Comparison of ENCODE assay signal across 16 cellular contexts in genomic region chrX:96244955-96245354, GRCh38.
DNase-seq lines count a peak whose midpoint lies in the region; ATAC-seq and TF ChIP-seq lines count a peak whose summit lies in the region.
"Had no signal": no experiment of that assay in that cellular context is flagged by ENCODE, and none has a peak within 500 bp of the region (broad histone marks: within the 10 kb centered on the region; RNA-seq: fewer than 3 reads in every experiment).

No MANE protein-coding gene starts in this region.

- peak in 2 of 8 donors; percentile 55 to 67 for ATAC-seq in heart right ventricle
- ATAC-seq in right cardiac atrium: no peak
- ATAC-seq in gastrocnemius medialis: no peak

- H3K27me3 ChIP-seq in heart right ventricle (no peaks in the 10 kb centered on the region), right cardiac atrium (ENCODE audit: control insufficient read depth, insufficient read depth) (no peaks in the 10 kb centered on the region), hepatocyte (no peaks in the 10 kb centered on the region), gastrocnemius medialis (no peaks in the 10 kb centered on the region)

- TF ChIP-seq CTCF in heart right ventricle (IDR thresholded peaks at IDR 0.05) (no peak), hepatocyte (IDR thresholded peaks at IDR 0.05; ENCODE audit: poor library complexity) (no peak), gastrocnemius medialis (IDR thresholded peaks at IDR 0.05 in 4 of 5, conservative IDR thresholded peaks at IDR 0.05 in 1 of 5) (no peak)

- intact Hi-C loops in heart right ventricle (cut with DNase I) (no loop called here), right cardiac atrium (cut with DNase I) (no loop called here), gastrocnemius medialis (cut with DNase I; ENCODE audit: low total_unique reads) (no loop called here)

- no peak for TF ChIP-seq POLR2A in gastrocnemius medialis (IDR thresholded peaks at IDR 0.05)

- H3K27ac ChIP-seq in heart right ventricle: peak overlapping the region in 6 of 10 donors; percentile 1 to 73 (median 43)
- no peak overlapping the region for H3K27ac ChIP-seq in right cardiac atrium (ENCODE audit: low read length)
- peak overlapping the region; percentile 9 for H3K27ac ChIP-seq in hepatocyte
- peak overlapping the region in 3 of 4 donors; percentile 4 to 43 (median 31) for H3K27ac ChIP-seq in gastrocnemius medialis

- WGBS in heart right ventricle, 2 donors: 36 to 38% methylated on average over 3 of the region's 3 CpGs
- 30% methylated on average over 3 of the region's 3 CpGs for WGBS in right cardiac atrium
- WGBS in hepatocyte (ENCODE audit: low lambda C conversion rate, missing lambda C conversion rate): 60% methylated on average over 3 of the region's 3 CpGs

- H3K9me3 ChIP-seq in heart right ventricle: no peaks in the 10 kb centered on the region
- H3K9me3 ChIP-seq in right cardiac atrium (ENCODE audit: control insufficient read depth, low read length): no peaks in the 10 kb centered on the region
- no peaks in the 10 kb centered on the region for H3K9me3 ChIP-seq in hepatocyte (ENCODE audit: low read depth)
- H3K9me3 ChIP-seq in gastrocnemius medialis: no peaks in the 10 kb centered on the region

- no peak overlapping the region for H3K4me3 ChIP-seq in heart right ventricle
- no peak overlapping the region for H3K4me3 ChIP-seq in right cardiac atrium (ENCODE audit: low read length)
- H3K4me3 ChIP-seq in hepatocyte: no peak overlapping the region
- H3K4me3 ChIP-seq in gastrocnemius medialis: no peak overlapping the region

- H3K4me1 ChIP-seq in heart right ventricle: peaks cover 0 to 5% (median 0%) of the 10 kb centered on the region in 9 donors
- no peaks in the 10 kb centered on the region for H3K4me1 ChIP-seq in right cardiac atrium (ENCODE audit: control insufficient read depth, insufficient read depth, low read length)
- H3K4me1 ChIP-seq in hepatocyte (ENCODE audit: insufficient read depth): peaks cover 7% of the 10 kb centered on the region
- H3K4me1 ChIP-seq in gastrocnemius medialis: no peaks in the 10 kb centered on the region

- in situ Hi-C loops in gastrocnemius medialis (cut with MboI; ENCODE audit: low sequenced_read_pairs in 4 of 4): no loop called here

- no peaks in the 10 kb centered on the region for H3K9me2 ChIP-seq in hepatocyte (replicated peaks; ENCODE audit: insufficient read depth)

- no peak overlapping the region for H3K4me2 ChIP-seq in hepatocyte

- no peaks in the 10 kb centered on the region for H3K79me2 ChIP-seq in hepatocyte

- H2AFZ ChIP-seq in hepatocyte: no peak overlapping the region

- no peaks in the 10 kb centered on the region for H4K20me1 ChIP-seq in hepatocyte (ENCODE audit: insufficient read depth, poor library complexity, severe bottlenecking)

- no peak for DNase-seq in heart right ventricle
- DNase-seq in right cardiac atrium: no peak
- DNase-seq in SHP77 treated with DMSO at 0.1 percent for 48 hours (lab: John Stamatoyannopoulos, UW): peak; percentile 8
- DNase-seq in hepatocyte (ENCODE audit: low spot score): no peak
- DNase-seq in gastrocnemius medialis: no peak
- no peak for DNase-seq in NCI-H510A (lab: John Stamatoyannopoulos, UW)
- DNase-seq in NCI-H2081 (lab: John Stamatoyannopoulos, UW): no peak
- no peak for DNase-seq in NCI-H1436 treated with DMSO at 0.1 percent for 48 hours (lab: John Stamatoyannopoulos, UW)
- DNase-seq: 8988T, COR-L47, GDM1, HCEC 1CT, KG1, NCI-H1436, NCI-H2029, NCI-H446 treated with DMSO at 0.1 percent for 48 hours had no signal

- H3K36me3 ChIP-seq in heart right ventricle (no peaks in the 10 kb centered on the region), hepatocyte (replicated peaks; ENCODE audit: insufficient read depth, low read depth) (no peaks in the 10 kb centered on the region), gastrocnemius medialis (no peaks in the 10 kb centered on the region)
